In the genomic region with DNA sequence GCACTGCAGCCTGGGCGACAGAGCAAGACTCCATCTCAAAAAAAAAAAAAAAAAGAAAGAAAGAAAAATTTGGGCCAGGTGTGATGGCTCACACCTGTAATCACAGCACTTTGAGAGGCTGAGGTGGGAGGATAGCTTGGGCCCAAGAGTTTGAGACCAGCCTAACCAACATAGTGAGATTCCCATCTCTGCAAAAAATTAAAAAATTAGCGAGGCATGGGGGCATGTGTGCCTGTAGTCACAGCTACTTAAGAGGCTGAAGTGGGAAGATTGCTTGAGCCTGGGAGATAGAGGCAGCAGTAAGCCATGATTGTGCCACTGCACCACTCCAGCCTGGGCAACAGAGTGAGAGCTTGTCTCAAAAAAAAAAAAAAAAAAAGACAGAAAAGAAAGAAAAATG, we compare ENCODE assay signal across 17 cellular contexts. TPM values are rescaled to one million over a fixed set of nuclear protein-coding genes. Genes with fewer than 3 reads are reported as not detected.
DNase-seq lines count a peak whose midpoint lies in the region; ATAC-seq, FAIRE-seq and TF ChIP-seq lines count a peak whose summit lies in the region.
"Had no signal": no experiment of that assay in that cellular context is flagged by ENCODE, and none has a peak within 500 bp of the region (broad histone marks: within the 10 kb centered on the region; RNA-seq: fewer than 3 reads in every experiment).

No MANE protein-coding gene starts in this region.

- H3K27ac ChIP-seq in ascending aorta: peak overlapping the region; percentile 15 to 59
- H3K27ac ChIP-seq in trophoblast cell (ENCODE audit: low read depth, low read length): no peak overlapping the region
- H3K27ac ChIP-seq: C4-2B had no signal

- no peak overlapping the region for H4K12ac ChIP-seq in trophoblast cell (ENCODE audit: low read depth, low read length)

- intact Hi-C loops in ascending aorta (cut with DNase I): loop anchor here (10.0 kb wide), 1 partner anchor 251 kb away; the partner anchor contains the start of genes HRCT1 and SPAAR

- H3K36me3 Mint-ChIP-seq in activated naive CD8-positive, alpha-beta T cell treated with anti-CD3 and anti-CD28 coated beads for 36 hours: peaks cover 11% of the 10 kb centered on the region
- H3K36me3 Mint-ChIP-seq in activated naive CD8-positive, alpha-beta T cell treated with anti-CD3 and anti-CD28 coated beads, Interleukin-2, amount 50 U/mL, for 24 hours (ENCODE audit: low read depth): peaks cover 4% of the 10 kb centered on the region

- no peak overlapping the region for H3K4ac ChIP-seq in trophoblast cell (ENCODE audit: low read depth, low read length)

- no peak overlapping the region for H3K4me3 ChIP-seq in ascending aorta
- no peak overlapping the region for H3K4me3 ChIP-seq in trophoblast cell (ENCODE audit: low read depth, low read length)
- H3K4me3 ChIP-seq: PC-9 had no signal

- no peak overlapping the region for H3K9ac ChIP-seq in trophoblast cell (ENCODE audit: low read length)

- peaks cover 4% of the 10 kb centered on the region for H3K79me2 ChIP-seq in trophoblast cell (ENCODE audit: control insufficient read depth, insufficient read depth, low read length, poor library complexity)

- H3K4me1 ChIP-seq in ascending aorta (peaks cover 9 to 36% of the 10 kb centered on the region in 2 donors), trophoblast cell (ENCODE audit: control insufficient read depth in 1 of 2, insufficient read depth in 2 of 2, low read length in 2 of 2) (peaks cover 10 to 11% of the 10 kb centered on the region in 2 experiments)

- no peak overlapping the region for H2BK12ac ChIP-seq in trophoblast cell (ENCODE audit: low read length)

- no peak overlapping the region for H3K4me3 Mint-ChIP-seq in activated naive CD8-positive, alpha-beta T cell treated with anti-CD3 and anti-CD28 coated beads for 36 hours
- H3K4me3 Mint-ChIP-seq in activated naive CD8-positive, alpha-beta T cell treated with anti-CD3 and anti-CD28 coated beads, Interleukin-2, amount 50 U/mL, for 24 hours: no peak overlapping the region

- H2AFZ ChIP-seq in trophoblast cell (ENCODE audit: insufficient read depth, low read length, poor library complexity): no peak overlapping the region
- H2AFZ ChIP-seq: PC-9 had no signal

- no peak overlapping the region for H4K8ac ChIP-seq in trophoblast cell (ENCODE audit: low read depth, low read length)

- H2BK5ac ChIP-seq in trophoblast cell (ENCODE audit: low read depth, low read length, poor library complexity): no peak overlapping the region

- H3K36me3 ChIP-seq in ascending aorta (no peaks in the 10 kb centered on the region), trophoblast cell (ENCODE audit: control insufficient read depth in 1 of 2, insufficient read depth in 2 of 2, low read length in 2 of 2) (no peaks in the 10 kb centered on the region)

- no peak for TF ChIP-seq CTCF in ascending aorta (IDR thresholded peaks at IDR 0.05)

- no peak for FAIRE-seq in frontal cortex (lab: Jason Lieb, UNC)
- FAIRE-seq: A204.1, G401.6, GM12891, GM19239 had no signal

- H3K27me3 Mint-ChIP-seq in activated naive CD8-positive, alpha-beta T cell treated with anti-CD3 and anti-CD28 coated beads for 36 hours: peaks cover 4% of the 10 kb centered on the region
- H3K27me3 Mint-ChIP-seq in activated naive CD8-positive, alpha-beta T cell treated with anti-CD3 and anti-CD28 coated beads, Interleukin-2, amount 50 U/mL, for 24 hours: peaks cover 5% of the 10 kb centered on the region

- no peak overlapping the region for H3K23ac ChIP-seq in trophoblast cell (ENCODE audit: low read length)

- H4K91ac ChIP-seq in trophoblast cell (ENCODE audit: low read depth, low read length): no peak overlapping the region

- H3K4me1 Mint-ChIP-seq in activated naive CD8-positive, alpha-beta T cell treated with anti-CD3 and anti-CD28 coated beads for 36 hours: peaks cover 52% of the 10 kb centered on the region
- peaks cover 55% of the 10 kb centered on the region for H3K4me1 Mint-ChIP-seq in activated naive CD8-positive, alpha-beta T cell treated with anti-CD3 and anti-CD28 coated beads, Interleukin-2, amount 50 U/mL, for 24 hours

- H3K27ac Mint-ChIP-seq in activated naive CD8-positive, alpha-beta T cell treated with anti-CD3 and anti-CD28 coated beads for 36 hours: peak overlapping the region; percentile 20
- no peak overlapping the region for H3K27ac Mint-ChIP-seq in activated naive CD8-positive, alpha-beta T cell treated with anti-CD3 and anti-CD28 coated beads, Interleukin-2, amount 50 U/mL, for 24 hours

- no CpG with 5 or more reads among the region's 2 CpGs for WGBS in trophoblast cell (ENCODE audit: extremely low coverage, insufficient coverage, insufficient read length)

- H3K4me2 ChIP-seq in trophoblast cell (ENCODE audit: low read length): no peak overlapping the region
- H3K4me2 ChIP-seq: PC-9 had no signal

- no peak for DNase-seq in activated naive CD8-positive, alpha-beta T cell treated with anti-CD3 and anti-CD28 coated beads for 36 hours
- no peak for DNase-seq in activated naive CD8-positive, alpha-beta T cell treated with anti-CD3 and anti-CD28 coated beads, Interleukin-2, amount 50 U/mL, for 24 hours
- no peak for DNase-seq in ascending aorta (ENCODE audit: low spot score in 2 of 2)
- peak; percentile 74 to 88 for DNase-seq in trophoblast cell
- DNase-seq in frontal cortex (ENCODE audit: low spot score in 2 of 2): no peak
- no peak for DNase-seq in iPS-NIHi11 (ENCODE audit: low spot score)
- no peak for DNase-seq in hippocampal formation (lab: John Stamatoyannopoulos, UW)
- DNase-seq: DMS79 treated with DMSO at 0.1 percent for 48 hours, PC-9 had no signal

- H3K14ac ChIP-seq in trophoblast cell (ENCODE audit: low read length): no peak overlapping the region

- H3K18ac ChIP-seq in trophoblast cell (ENCODE audit: low read length): no peak overlapping the region

- H3K9me3 ChIP-seq in ascending aorta (no peaks in the 10 kb centered on the region), trophoblast cell (ENCODE audit: insufficient read depth, low read depth, low read length) (no peaks in the 10 kb centered on the region)

- no peak for ATAC-seq in activated naive CD8-positive, alpha-beta T cell treated with anti-CD3 and anti-CD28 coated beads, Interleukin-2, amount 50 U/mL, for 24 hours
- ATAC-seq in HG02938 (IDR thresholded peaks at IDR 0.05; ENCODE audit: unreplicated experiment): no peak
- ATAC-seq: Right ventricle myocardium inferior had no signal

- H3K79me1 ChIP-seq in trophoblast cell (ENCODE audit: low read length): peaks cover 10% of the 10 kb centered on the region

- H3K27me3 ChIP-seq in ascending aorta (no peaks in the 10 kb centered on the region), trophoblast cell (ENCODE audit: insufficient read depth, low read length) (no peaks in the 10 kb centered on the region)

- no peak overlapping the region for H2AK5ac ChIP-seq in trophoblast cell (ENCODE audit: low read length)

- no peak overlapping the region for H2BK120ac ChIP-seq in trophoblast cell (ENCODE audit: insufficient read depth, low read length, poor library complexity)

- H3K9me3 Mint-ChIP-seq in activated naive CD8-positive, alpha-beta T cell treated with anti-CD3 and anti-CD28 coated beads for 36 hours: peaks cover 2% of the 10 kb centered on the region
- peaks cover 4% of the 10 kb centered on the region for H3K9me3 Mint-ChIP-seq in activated naive CD8-positive, alpha-beta T cell treated with anti-CD3 and anti-CD28 coated beads, Interleukin-2, amount 50 U/mL, for 24 hours

RNA-seq across cellular contexts. Expression of gene SIT1, which starts 2.9 kb away (rescaled TPM):
- total RNA-seq in activated naive CD8-positive, alpha-beta T cell treated with anti-CD3 and anti-CD28 coated beads for 36 hours: 10 to 100 TPM; 67.7 to 69.4 TPM
- total RNA-seq in ascending aorta (not detected), frontal cortex (not detected)
- polyA plus RNA-seq in trophoblast cell (2013): 0.06 TPM in 1 of 2 replicates, not detected in the other
- total RNA-seq: HT1080, PC-9, Right ventricle myocardium inferior had no signal

RNA-seq across cellular contexts. Expression of gene RMRP, which starts 4.2 kb away (rescaled TPM):
- over 10,000 TPM in 1 of 2 experiments, 1,000 to 10,000 TPM in 1; 8,498 to 10,099 TPM for total RNA-seq in activated naive CD8-positive, alpha-beta T cell treated with anti-CD3 and anti-CD28 coated beads for 36 hours
- 17,070 TPM for total RNA-seq in ascending aorta
- polyA plus RNA-seq in trophoblast cell (2013): 3.3 and 5.7 TPM in 2 replicates
- 133,388 TPM for total RNA-seq in frontal cortex

RNA-seq across cellular contexts. Expression of gene CCDC107, which starts 4.5 kb away (rescaled TPM):
- total RNA-seq in activated naive CD8-positive, alpha-beta T cell treated with anti-CD3 and anti-CD28 coated beads for 36 hours: 1 to 10 TPM; 8.2 to 9.4 TPM
- total RNA-seq in ascending aorta (67.6 TPM), frontal cortex (10.6 TPM)
- 10.1 and 10.2 TPM in 2 replicates for polyA plus RNA-seq in trophoblast cell (2013)

RNA-seq across cellular contexts. Expression of gene ARHGEF39, which starts 11.4 kb away (rescaled TPM):
- total RNA-seq in activated naive CD8-positive, alpha-beta T cell treated with anti-CD3 and anti-CD28 coated beads for 36 hours: 10 to 100 TPM; 17.2 to 18.7 TPM
- total RNA-seq in ascending aorta (1.1 TPM), frontal cortex (0.41 TPM)
- 6.7 and 7.0 TPM in 2 replicates for polyA plus RNA-seq in trophoblast cell (2013)

RNA-seq across cellular contexts. Expression of gene CA9, which starts 20.1 kb away (rescaled TPM):
- total RNA-seq in activated naive CD8-positive, alpha-beta T cell treated with anti-CD3 and anti-CD28 coated beads for 36 hours: 1 to 10 TPM; 1.5 to 2.7 TPM
- total RNA-seq in ascending aorta (3.9 TPM), frontal cortex (0.82 TPM)
- polyA plus RNA-seq in trophoblast cell (2013): 0.53 and 0.75 TPM in 2 replicates

Comparison
In these comparisons a context has a peak if more than half of its experiments do, and no peak if none do; other contexts are left out.
1. DNase-seq: peak in trophoblast cell (2 of 2); none in activated naive CD8-positive, alpha-beta T cell treated with anti-CD3 and anti-CD28 coated beads for 36 hours (single experiment), activated naive CD8-positive, alpha-beta T cell treated with anti-CD3 and anti-CD28 coated beads, Interleukin-2, amount 50 U/mL, for 24 hours (single experiment), ascending aorta (0 of 2), frontal cortex (0 of 2), iPS-NIHi11 (single experiment) and hippocampal formation (0 of 2).
2. RNA of gene SIT1, which starts 2.9 kb away (total RNA-seq): 67.7 to 69.4 TPM in activated naive CD8-positive, alpha-beta T cell treated with anti-CD3 and anti-CD28 coated beads for 36 hours; not detected in ascending aorta (single experiment) and not detected in frontal cortex (single experiment); every median in the first group is over 10 times any median in the second.